In genomic region chr16:2458887-2459646, GRCh38 we compare ENCODE assay signal across 8 cellular contexts. TPM values are rescaled to one million over a fixed set of nuclear protein-coding genes. Genes with fewer than 3 reads are reported as not detected.
DNase-seq lines count a peak whose midpoint lies in the region; ATAC-seq and TF ChIP-seq lines count a peak whose summit lies in the region.

No MANE protein-coding gene starts in this region.

- no peaks in the 10 kb centered on the region for H3K27me3 ChIP-seq in Loucy (ENCODE audit: insufficient read depth, low read length, poor library complexity, severe bottlenecking)
- H3K27me3 ChIP-seq in duodenal mucosa (ENCODE audit: control insufficient read depth in 1 of 2, insufficient read depth in 2 of 2, low read length in 2 of 2), result no peaks in the 10 kb centered on the region

- no peak overlapping the region for H2AFZ ChIP-seq in Loucy (ENCODE audit: low read length)

- peak overlapping the region; percentile 76 for H3K4me3 ChIP-seq in Loucy (ENCODE audit: low read length, poor library complexity, severe bottlenecking)
- H3K4me3 ChIP-seq in duodenal mucosa (ENCODE audit: low read depth in 1 of 2, low read length in 2 of 2), result peak overlapping the region; percentile 81 to 86

- ATAC-seq in GM21381 (IDR thresholded peaks at IDR 0.05; ENCODE audit: unreplicated experiment), result no peak
- no peak for ATAC-seq in HG03442 (IDR thresholded peaks at IDR 0.05; ENCODE audit: unreplicated experiment)

- no peaks in the 10 kb centered on the region for H3F3A ChIP-seq in Loucy (ENCODE audit: low read depth)

- H3K4me1 ChIP-seq in Loucy (ENCODE audit: insufficient read depth, low read length, poor library complexity, severe bottlenecking) (peaks cover 9% of the 10 kb centered on the region), duodenal mucosa (ENCODE audit: control insufficient read depth in 1 of 2, insufficient read depth in 2 of 2, low read length in 2 of 2) (peaks cover 2 to 12% of the 10 kb centered on the region in 2 donors)

- TF ChIP-seq CTCF in Calu3 (IDR thresholded peaks at IDR 0.05; ENCODE audit: unreplicated experiment), result no peak
- TF ChIP-seq CTCF in Loucy (conservative IDR thresholded peaks at IDR 0.05; ENCODE audit: low read length), result no peak
- no peak for TF ChIP-seq CTCF in neural crest cell (conservative IDR thresholded peaks at IDR 0.05)

- peak overlapping the region; percentile 93 for H3K4me3 Mint-ChIP-seq in Calu3 (ENCODE audit: low read depth, unreplicated experiment)
- H3K4me3 Mint-ChIP-seq in neural crest cell, result peak overlapping the region; percentile 90

- H3K27ac ChIP-seq in duodenal mucosa (ENCODE audit: low read depth, low read length), result no peak overlapping the region

- H4K20me1 ChIP-seq in Loucy (ENCODE audit: insufficient read depth, low read length, poor library complexity, severe bottlenecking), result no peaks in the 10 kb centered on the region

- H3K9me3 Mint-ChIP-seq in Calu3 (ENCODE audit: low read depth, unreplicated experiment) (no peaks in the 10 kb centered on the region), neural crest cell (no peaks in the 10 kb centered on the region)

- peaks cover 15% of the 10 kb centered on the region; the same call in 1 of the 2 replicates for H3K79me2 ChIP-seq in Loucy (ENCODE audit: insufficient read depth, low read length)

- no peaks in the 10 kb centered on the region for H3K9me2 ChIP-seq in Loucy (replicated peaks; ENCODE audit: low read depth, low read length)

- intact Hi-C loops in Calu3 (cut with micrococcal nuclease; ENCODE audit: unreplicated experiment), result no loop called here

- H3K4me1 Mint-ChIP-seq in Calu3 (ENCODE audit: low read depth, unreplicated experiment) (peaks cover 21% of the 10 kb centered on the region), neural crest cell (peaks cover 12% of the 10 kb centered on the region)

- DNase-seq in Calu3, result peak; percentile 36
- DNase-seq in neural crest cell (ENCODE audit: low read depth, low spot score), result no peak
- no peak for DNase-seq in DMS153 treated with DMSO at 0.1 percent for 48 hours (lab: John Stamatoyannopoulos, UW; ENCODE audit: unreplicated experiment)
- no peak for DNase-seq in COLO668 (lab: John Stamatoyannopoulos, UW; ENCODE audit: unreplicated experiment)

- no peaks in the 10 kb centered on the region for H3K27me3 Mint-ChIP-seq in Calu3 (ENCODE audit: unreplicated experiment)
- H3K27me3 Mint-ChIP-seq in neural crest cell (ENCODE audit: low read depth), result peaks cover 3% of the 10 kb centered on the region

- H3K36me3 ChIP-seq in Loucy (ENCODE audit: insufficient read depth, low read length), result peaks cover 14% of the 10 kb centered on the region; the same call in 1 of the 2 replicates
- peaks cover 0 to 28% of the 10 kb centered on the region in 2 donors for H3K36me3 ChIP-seq in duodenal mucosa (ENCODE audit: control insufficient read depth in 1 of 2, insufficient read depth in 2 of 2, low read length in 2 of 2)

- H3K9ac ChIP-seq in Loucy (ENCODE audit: low read depth, low read length, poor library complexity, severe bottlenecking) (peak overlapping the region; percentile 62), duodenal mucosa (ENCODE audit: low read depth in 1 of 2, low read length in 2 of 2) (peak overlapping the region; percentile 46 to 48)

- BruUV-seq in Calu3 (replicated peaks; lab: Mats Ljungman, UMichigan), result no TSS peak

- H3K36me3 Mint-ChIP-seq in Calu3 (ENCODE audit: insufficient read depth, unreplicated experiment) (peaks cover 61% of the 10 kb centered on the region), neural crest cell (ENCODE audit: low read depth) (peaks cover 3% of the 10 kb centered on the region)

- CTCF ChIA-PET in Calu3 (lab: Charles Lee), result interaction anchor here (0.5 to 1.5 kb wide), 4 partner anchors 9 to 138 kb away, joined by 3 to 7 read pairs (median 4); no protein-coding TSS in a partner anchor

- H3K27ac Mint-ChIP-seq in Calu3 (ENCODE audit: unreplicated experiment), result peak overlapping the region; percentile 66
- H3K27ac Mint-ChIP-seq in neural crest cell (ENCODE audit: unreplicated experiment), result peak overlapping the region; percentile 95

- no peaks in the 10 kb centered on the region for H3K9me3 ChIP-seq in Loucy (ENCODE audit: insufficient read depth, low read depth, low read length)
- H3K9me3 ChIP-seq in duodenal mucosa (ENCODE audit: control insufficient read depth in 1 of 2, low read length in 2 of 2), result no peaks in the 10 kb centered on the region

- H3K4me2 ChIP-seq in Loucy (ENCODE audit: low read depth, low read length, poor library complexity, severe bottlenecking), result peak overlapping the region; percentile 81

RNA-seq across cellular contexts. Expression of gene TEDC2, which starts 0.8 kb away (rescaled TPM):
- total RNA-seq in Calu3 (2022) (28.2 and 30.5 TPM in 2 replicates), neural crest cell (65.1 and 66.5 TPM in 2 replicates)

RNA-seq across cellular contexts. Expression of gene NTN3, which starts 12.0 kb away (rescaled TPM):
- total RNA-seq in Calu3 (2022), result not detected in 2 replicates
- total RNA-seq in neural crest cell, result 4.8 and 5.1 TPM in 2 replicates

RNA-seq across cellular contexts. Expression of gene TBC1D24, which starts 15.9 kb away (rescaled TPM):
- total RNA-seq in Calu3 (2022), result 31.3 and 33.3 TPM in 2 replicates
- total RNA-seq in neural crest cell, result 30.0 and 32.5 TPM in 2 replicates

RNA-seq across cellular contexts. Expression of gene CCNF, which starts 29.8 kb away (rescaled TPM):
- total RNA-seq in Calu3 (2022), result 47.9 and 54.5 TPM in 2 replicates
- 66.1 and 67.5 TPM in 2 replicates for total RNA-seq in neural crest cell

RNA-seq across cellular contexts. Expression of gene ATP6V0C, which starts 54.7 kb away (rescaled TPM):
- total RNA-seq in Calu3 (2022), result 260 and 262 TPM in 2 replicates
- 154 and 159 TPM in 2 replicates for total RNA-seq in neural crest cell
